Comparison of ENCODE assay signal across 8 cellular contexts in genomic region chr1:149849947-149850360, GRCh38. TPM values are rescaled to one million over a fixed set of nuclear protein-coding genes. Genes with fewer than 3 reads are reported as not detected.
DNase-seq lines count a peak whose midpoint lies in the region; TF ChIP-seq lines count a peak whose summit lies in the region.

No MANE protein-coding gene starts in this region.

- no peak overlapping the region for H2AFZ ChIP-seq in SU-DHL-6 (ENCODE audit: low read depth, low read length, severe bottlenecking)

- H3K27ac Mint-ChIP-seq in progenitor cell of endocrine pancreas = peak overlapping the region; percentile 89

- H3K27me3 Mint-ChIP-seq in progenitor cell of endocrine pancreas = no peaks in the 10 kb centered on the region

- H3K9me3 ChIP-seq in SU-DHL-6 (ENCODE audit: insufficient read depth, low read length) (no peaks in the 10 kb centered on the region), esophagus squamous epithelium (no peaks in the 10 kb centered on the region)

- no peaks in the 10 kb centered on the region for H3K36me3 ChIP-seq in SU-DHL-6 (ENCODE audit: low read length)
- H3K36me3 ChIP-seq in esophagus squamous epithelium = peaks cover 0 to 5% (median 0%) of the 10 kb centered on the region in 3 donors

- H3K9ac ChIP-seq in SU-DHL-6 (ENCODE audit: low read length) = peak overlapping the region; percentile 75

- peaks cover 3% of the 10 kb centered on the region for H3K36me3 Mint-ChIP-seq in progenitor cell of endocrine pancreas (ENCODE audit: insufficient read depth)

- H3F3A ChIP-seq in SU-DHL-6 (ENCODE audit: insufficient read depth) = peaks cover 42% of the 10 kb centered on the region

- H4K20me1 ChIP-seq in SU-DHL-6 (ENCODE audit: low read depth, low read length) = no peaks in the 10 kb centered on the region

- H3K9me2 ChIP-seq in SU-DHL-6 (replicated peaks; ENCODE audit: insufficient read depth, low read length) = no peaks in the 10 kb centered on the region

- TF ChIP-seq CTCF in SU-DHL-6 (IDR thresholded peaks at IDR 0.05; ENCODE audit: insufficient read depth, low read length, poor library complexity, severe bottlenecking) (no peak), esophagus squamous epithelium (IDR thresholded peaks at IDR 0.05) (no peak), progenitor cell of endocrine pancreas (IDR thresholded peaks at IDR 0.05; ENCODE audit: unreplicated experiment) (no peak)

- intact Hi-C loops in esophagus squamous epithelium (cut with DNase I) = no loop called here

- H3K79me2 ChIP-seq in SU-DHL-6 (ENCODE audit: insufficient read depth, low read length) = peaks cover 47% of the 10 kb centered on the region

- H3K27ac ChIP-seq in SU-DHL-6 (ENCODE audit: low read depth, low read length) = peak overlapping the region; percentile 96
- peak overlapping the region; percentile 87 to 90 (median 88) for H3K27ac ChIP-seq in esophagus squamous epithelium

- 1 to 2% methylated on average over 5 of the region's 9 CpGs for WGBS in esophagus squamous epithelium, 2 donors

- peaks cover 8 to 45% (median 32%) of the 10 kb centered on the region in 3 donors for H3K4me1 ChIP-seq in esophagus squamous epithelium

- H3K4me1 Mint-ChIP-seq in progenitor cell of endocrine pancreas (ENCODE audit: low read depth) = peaks cover 28% of the 10 kb centered on the region

- DNase-seq in DMS53 treated with DMSO at 0.1 percent for 48 hours (lab: John Stamatoyannopoulos, UW; ENCODE audit: unreplicated experiment) (peak; percentile 20), DMS53 (lab: John Stamatoyannopoulos, UW) (no peak), esophagus squamous epithelium (lab: John Stamatoyannopoulos, UW) (no peak), progenitor cell of endocrine pancreas (ENCODE audit: low spot score, unreplicated experiment) (no peak), AG08396 (ENCODE audit: low spot score) (no peak), NCI-H345 treated with DMSO at 0.1 percent for 48 hours (lab: John Stamatoyannopoulos, UW; ENCODE audit: unreplicated experiment) (no peak), COR-L47 (lab: John Stamatoyannopoulos, UW) (no peak)

- H3K4me3 Mint-ChIP-seq in progenitor cell of endocrine pancreas (ENCODE audit: low read depth) = peak overlapping the region; percentile 72

- H3K9me3 Mint-ChIP-seq in progenitor cell of endocrine pancreas (ENCODE audit: low read depth) = no peaks in the 10 kb centered on the region

- peak in 1 of 4 donors; percentile 17 for TF ChIP-seq POLR2A in esophagus squamous epithelium (IDR thresholded peaks at IDR 0.05)

- H3K4me2 ChIP-seq in SU-DHL-6 (ENCODE audit: low read depth, low read length, poor library complexity, severe bottlenecking) = peak overlapping the region; percentile 97

- H3K27me3 ChIP-seq in SU-DHL-6 (ENCODE audit: low read length) (no peaks in the 10 kb centered on the region), esophagus squamous epithelium (no peaks in the 10 kb centered on the region)

- H3K4me3 ChIP-seq in SU-DHL-6 (ENCODE audit: insufficient read depth, low read length, poor library complexity, severe bottlenecking) (peak overlapping the region; percentile 77), esophagus squamous epithelium (peak overlapping the region; percentile 31 to 68 (median 50))

RNA-seq across cellular contexts. Expression of gene BOLA1, which starts 49.4 kb away (rescaled TPM):
- total RNA-seq in esophagus squamous epithelium (10 to 100 TPM; 11.0 to 31.7 (median 23.4) TPM), progenitor cell of endocrine pancreas (10.9 and 12.1 TPM in 2 replicates)
